Comparison of ENCODE assay signal across 8 cellular contexts in genomic region chr10:57579926-57580325, GRCh38.
A peak's percentile ranks its signal among the peaks of the same experiment; 100 is the strongest.
DNase-seq lines count a peak whose midpoint lies in the region; ATAC-seq and TF ChIP-seq lines count a peak whose summit lies in the region.
"Had no signal": no experiment of that assay in that cellular context is flagged by ENCODE, and none has a peak within 500 bp of the region (broad histone marks: within the 10 kb centered on the region; RNA-seq: fewer than 3 reads in every experiment).

No MANE protein-coding gene starts in this region.

- H3K4me3 Mint-ChIP-seq in chondrocyte (ENCODE audit: unreplicated experiment): no peak overlapping the region

- DNase-seq in chondrocyte (ENCODE audit: low spot score) (no peak), renal cortical epithelial cell (ENCODE audit: low read depth) (peak; percentile 60), NCI-H1436 treated with DMSO at 0.1 percent for 48 hours (lab: John Stamatoyannopoulos, UW) (no peak), RPMI8226 (no peak)

- H3K9me2 ChIP-seq in Loucy (replicated peaks; ENCODE audit: low read depth, low read length): no peaks in the 10 kb centered on the region

- H3K9me3 ChIP-seq in Loucy (ENCODE audit: insufficient read depth, low read depth, low read length): no peaks in the 10 kb centered on the region; the same call in 1 of the 2 replicates
- H3K9me3 ChIP-seq: SJSA1 had no signal

- H3K27me3 Mint-ChIP-seq in chondrocyte (ENCODE audit: low read depth): peaks cover 7% of the 10 kb centered on the region

- H3K4me1 Mint-ChIP-seq in chondrocyte (ENCODE audit: low read depth): no peaks in the 10 kb centered on the region

- H3K27me3 ChIP-seq in Loucy (ENCODE audit: insufficient read depth, low read length, poor library complexity, severe bottlenecking): no peaks in the 10 kb centered on the region
- H3K27me3 ChIP-seq: SJSA1 had no signal

- no peaks in the 10 kb centered on the region for H3K36me3 ChIP-seq in Loucy (ENCODE audit: insufficient read depth, low read length)
- H3K36me3 ChIP-seq: SJSA1 had no signal

- no peaks in the 10 kb centered on the region for H3K79me2 ChIP-seq in Loucy (ENCODE audit: insufficient read depth, low read length)

- no peaks in the 10 kb centered on the region for H3F3A ChIP-seq in Loucy (ENCODE audit: low read depth)

- H2AFZ ChIP-seq in Loucy (ENCODE audit: low read length): no peak overlapping the region

- no peak overlapping the region for H3K27ac Mint-ChIP-seq in chondrocyte (ENCODE audit: unreplicated experiment)

- H3K4me1 ChIP-seq in Loucy (ENCODE audit: insufficient read depth, low read length, poor library complexity, severe bottlenecking): no peaks in the 10 kb centered on the region
- H3K4me1 ChIP-seq: SJSA1 had no signal

- TF ChIP-seq CTCF in Loucy (conservative IDR thresholded peaks at IDR 0.05; ENCODE audit: low read length) (peak; percentile 37), chondrocyte (IDR thresholded peaks at IDR 0.05) (peak; percentile 85)

- H3K4me2 ChIP-seq in Loucy (ENCODE audit: low read depth, low read length, poor library complexity, severe bottlenecking): no peak overlapping the region

- H3K9ac ChIP-seq in Loucy (ENCODE audit: low read depth, low read length, poor library complexity, severe bottlenecking): no peak overlapping the region

- no peak overlapping the region for H3K4me3 ChIP-seq in Loucy (ENCODE audit: low read length, poor library complexity, severe bottlenecking)
- H3K4me3 ChIP-seq: SJSA1 had no signal

- H4K20me1 ChIP-seq in Loucy (ENCODE audit: insufficient read depth, low read length, poor library complexity, severe bottlenecking): no peaks in the 10 kb centered on the region

- H3K9me3 Mint-ChIP-seq in chondrocyte (ENCODE audit: low read depth): peaks cover 10% of the 10 kb centered on the region

- no peaks in the 10 kb centered on the region for H3K36me3 Mint-ChIP-seq in chondrocyte (ENCODE audit: low read depth)

- ATAC-seq in GM18511 (IDR thresholded peaks at IDR 0.05; ENCODE audit: unreplicated experiment) (peak; percentile 67), GM21367 (IDR thresholded peaks at IDR 0.05; ENCODE audit: unreplicated experiment) (no peak)
